In the genomic region with DNA sequence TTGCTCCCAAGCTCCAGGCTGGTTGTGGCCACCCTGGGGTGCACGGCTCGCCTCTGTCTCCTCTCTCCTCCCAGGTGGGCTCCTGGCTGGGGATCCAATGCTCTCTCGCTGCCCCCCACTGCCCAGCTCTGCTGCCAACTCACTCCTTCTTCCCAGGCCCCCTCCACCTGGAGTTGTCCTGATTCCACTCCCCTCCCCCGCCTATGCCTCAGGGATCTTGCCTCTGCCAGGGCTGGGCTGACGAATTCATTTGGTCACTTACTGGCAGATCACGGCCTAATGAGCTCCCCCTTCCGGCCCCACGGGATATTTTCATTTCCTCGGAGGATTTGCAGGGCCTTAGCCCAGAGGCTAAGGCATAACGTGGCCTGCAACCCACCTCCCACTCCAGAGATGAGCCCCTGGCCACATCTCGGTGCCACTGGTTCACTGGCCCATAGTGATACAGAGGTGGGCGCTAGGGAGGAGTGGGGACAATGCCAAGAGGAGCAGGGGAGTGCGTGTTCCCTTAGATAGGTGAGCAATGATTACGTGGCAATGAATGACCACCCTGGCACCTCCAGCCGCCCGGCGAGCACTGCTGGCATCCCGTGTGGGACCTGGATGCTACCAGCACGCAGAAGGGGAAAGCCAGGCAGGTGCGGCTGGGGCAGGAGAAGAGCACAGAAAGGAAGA, we compare ENCODE assay signal across 10 cellular contexts.
A peak's percentile ranks its signal among the peaks of the same experiment; 100 is the strongest.
DNase-seq lines count a peak whose midpoint lies in the region; ATAC-seq and TF ChIP-seq lines count a peak whose summit lies in the region.
"Had no signal": no experiment of that assay in that cellular context is flagged by ENCODE, and none has a peak within 500 bp of the region (broad histone marks: within the 10 kb centered on the region; RNA-seq: fewer than 3 reads in every experiment).

No MANE protein-coding gene starts in this region.

- peak overlapping the region in 1 of 5 donors; percentile 58 for H3K27ac ChIP-seq in adrenal gland

- peaks cover 5% of the 10 kb centered on the region for H3K36me3 Mint-ChIP-seq in stimulated activated effector memory CD8-positive, alpha-beta T cell treated with anti-CD3 and anti-CD28 coated beads, Interleukin-12 subunit alpha, Interleukin-12 subunit beta, amount 100 ng/mL, for 72 hours

- DNase-seq in COR-L47 (lab: John Stamatoyannopoulos, UW), result peak; percentile 66
- DNase-seq in HuH-7 (ENCODE audit: low spot score), result peak; percentile 64
- DNase-seq in adrenal gland, result peak; percentile 61 to 87 (median 83)
- peak in 2 of 3 donors; percentile 47 to 49 for DNase-seq in mucosa of descending colon
- DNase-seq in AG08396 (ENCODE audit: low spot score), result no peak
- DNase-seq in stimulated activated effector memory CD8-positive, alpha-beta T cell treated with anti-CD3 and anti-CD28 coated beads, Interleukin-12 subunit alpha, Interleukin-12 subunit beta, amount 100 ng/mL, for 72 hours (ENCODE audit: low spot score in 2 of 2), result no peak
- no peak for DNase-seq in activated T-cell treated with anti-CD3 and anti-CD28 coated beads, Interleukin-2, amount 50 U/mL, for 1 hour
- DNase-seq: T1000 had no signal

- H3K27ac Mint-ChIP-seq in stimulated activated effector memory CD8-positive, alpha-beta T cell treated with anti-CD3 and anti-CD28 coated beads, Interleukin-12 subunit alpha, Interleukin-12 subunit beta, amount 100 ng/mL, for 72 hours, result no peak overlapping the region
- H3K27ac Mint-ChIP-seq: dendritic cell treated with granulocyte-macrophage colony-stimulating factor and Interleukin-4, amounts not matched to agents 40 ng/mL and 50 ng/mL, for 4 days had no signal

- intact Hi-C loops in adrenal gland (cut with DNase I), result no loop called here
- intact Hi-C loops in mucosa of descending colon (cut with DNase I, micrococcal nuclease), result no loop called here

- TF ChIP-seq POLR2A in adrenal gland (IDR thresholded peaks at IDR 0.05), result no peak

- H3K4me1 ChIP-seq in adrenal gland (replicated peaks in 1 of 2) (no peaks in the 10 kb centered on the region), mucosa of descending colon (ENCODE audit: low read depth) (no peaks in the 10 kb centered on the region)

- H3K36me3 ChIP-seq in adrenal gland (replicated peaks in 1 of 2) (no peaks in the 10 kb centered on the region), mucosa of descending colon (ENCODE audit: low read depth) (no peaks in the 10 kb centered on the region)

- no peaks in the 10 kb centered on the region for H3K4me1 Mint-ChIP-seq in stimulated activated effector memory CD8-positive, alpha-beta T cell treated with anti-CD3 and anti-CD28 coated beads, Interleukin-12 subunit alpha, Interleukin-12 subunit beta, amount 100 ng/mL, for 72 hours

- no peak overlapping the region for H3K4me3 ChIP-seq in adrenal gland
- H3K4me3 ChIP-seq in mucosa of descending colon, result no peak overlapping the region

- TF ChIP-seq CTCF in adrenal gland (IDR thresholded peaks at IDR 0.05), result peak; percentile 12 to 59 (median 54)
- no peak for TF ChIP-seq CTCF in mucosa of descending colon (IDR thresholded peaks at IDR 0.05)

- H3K4me3 Mint-ChIP-seq in stimulated activated effector memory CD8-positive, alpha-beta T cell treated with anti-CD3 and anti-CD28 coated beads, Interleukin-12 subunit alpha, Interleukin-12 subunit beta, amount 100 ng/mL, for 72 hours, result no peak overlapping the region
- H3K4me3 Mint-ChIP-seq: dendritic cell treated with granulocyte-macrophage colony-stimulating factor and Interleukin-4, amounts not matched to agents 40 ng/mL and 50 ng/mL, for 4 days had no signal

- no peaks in the 10 kb centered on the region for H3K9me3 Mint-ChIP-seq in stimulated activated effector memory CD8-positive, alpha-beta T cell treated with anti-CD3 and anti-CD28 coated beads, Interleukin-12 subunit alpha, Interleukin-12 subunit beta, amount 100 ng/mL, for 72 hours

- H3K9me3 ChIP-seq in adrenal gland (replicated peaks in 1 of 3) (no peaks in the 10 kb centered on the region), mucosa of descending colon (no peaks in the 10 kb centered on the region)

- 66 to 76% (median 71%) methylated on average over 20 of the region's 20 CpGs for WGBS in adrenal gland, 4 donors

- ATAC-seq in mucosa of descending colon (peak; percentile 74), GM18907 (IDR thresholded peaks at IDR 0.05; ENCODE audit: unreplicated experiment) (no peak)
- no peak for ATAC-seq in stimulated activated effector memory CD8-positive, alpha-beta T cell treated with anti-CD3 and anti-CD28 coated beads, Interleukin-12 subunit alpha, Interleukin-12 subunit beta, amount 100 ng/mL, for 72 hours

- no peaks in the 10 kb centered on the region for H3K27me3 ChIP-seq in adrenal gland

Comparison
In these comparisons a context has a peak if more than half of its experiments do, and no peak if none do; other contexts are left out.
1. DNase-seq: peak in COR-L47 (single experiment), HuH-7 (single experiment), adrenal gland (7 of 7) and mucosa of descending colon (2 of 3); none in AG08396 (single experiment), stimulated activated effector memory CD8-positive, alpha-beta T cell treated with anti-CD3 and anti-CD28 coated beads, Interleukin-12 subunit alpha, Interleukin-12 subunit beta, amount 100 ng/mL, for 72 hours (0 of 2) and activated T-cell treated with anti-CD3 and anti-CD28 coated beads, Interleukin-2, amount 50 U/mL, for 1 hour (single experiment).